8 cellular contexts compared by ENCODE assay signal in genomic region chr1:161166669-161167548, GRCh38. TPM values are rescaled to one million over a fixed set of nuclear protein-coding genes. Genes with fewer than 3 reads are reported as not detected.
DNase-seq lines count a peak whose midpoint lies in the region; ATAC-seq lines count a peak whose summit lies in the region.

No MANE protein-coding gene starts in this region.

- H3K36me3 Mint-ChIP-seq in T-helper 1 cell treated with Interleukin-12 subunit alpha and Interleukin-12 subunit beta and Interleukin-4 antibody, amounts not matched to agents 30 μg/mL and 1 μg/mL, for 36 hours (ENCODE audit: low read depth): peaks cover 30% of the 10 kb centered on the region
- peaks cover 15% of the 10 kb centered on the region for H3K36me3 Mint-ChIP-seq in activated naive CD8-positive, alpha-beta T cell treated with anti-CD3 and anti-CD28 coated beads, Interleukin-2, amount 10 ng/mL, durations not matched to agents 7 days and 5 days
- H3K36me3 Mint-ChIP-seq in stimulated activated memory B cell treated with anti-CD40 and anti-IgM and Interleukin-4, amounts not matched to agents 10 μg/mL and 1 μg/mL and 100 μg/mL, for 72 hours: peaks cover 39% of the 10 kb centered on the region

- H3K4me3 ChIP-seq in iPS-18a (ENCODE audit: low read length): peak overlapping the region; percentile 76

- peak overlapping the region; percentile 66 for H3K9ac ChIP-seq in iPS-18a (ENCODE audit: low read length)

- H3K9me3 ChIP-seq in KOPT-K1 (ENCODE audit: insufficient read depth, low read length, poor library complexity, severe bottlenecking): no peaks in the 10 kb centered on the region
- H3K9me3 ChIP-seq in iPS-18a (ENCODE audit: control insufficient read depth, low read depth, low read length): no peaks in the 10 kb centered on the region

- no peak for DNase-seq in T-helper 1 cell
- DNase-seq in activated naive CD8-positive, alpha-beta T cell treated with anti-CD3 and anti-CD28 coated beads, Interleukin-2, amount 10 ng/mL, durations not matched to agents 7 days and 5 days: no peak

- no peaks in the 10 kb centered on the region for H3K27me3 ChIP-seq in iPS-18a (ENCODE audit: control insufficient read depth, insufficient read depth, low read length)

- H3K36me3 ChIP-seq in KOPT-K1 (ENCODE audit: insufficient read depth, low read length) (peaks cover 61% of the 10 kb centered on the region), iPS-18a (ENCODE audit: control insufficient read depth, low read depth, low read length) (peaks cover 28% of the 10 kb centered on the region)

- peaks cover 2% of the 10 kb centered on the region for H3K4me1 ChIP-seq in iPS-18a (ENCODE audit: control insufficient read depth, low read depth, low read length)

- peak overlapping the region; percentile 91 for H3K4me3 Mint-ChIP-seq in T-helper 1 cell treated with Interleukin-12 subunit alpha and Interleukin-12 subunit beta and Interleukin-4 antibody, amounts not matched to agents 30 μg/mL and 1 μg/mL, for 36 hours
- H3K4me3 Mint-ChIP-seq in activated naive CD8-positive, alpha-beta T cell treated with anti-CD3 and anti-CD28 coated beads, Interleukin-2, amount 10 ng/mL, durations not matched to agents 7 days and 5 days: peak overlapping the region; percentile 92
- H3K4me3 Mint-ChIP-seq in stimulated activated memory B cell treated with anti-CD40 and anti-IgM and Interleukin-4, amounts not matched to agents 10 μg/mL and 1 μg/mL and 100 μg/mL, for 72 hours: peak overlapping the region; percentile 79

- peak overlapping the region; percentile 98 for H3K27ac Mint-ChIP-seq in T-helper 1 cell treated with Interleukin-12 subunit alpha and Interleukin-12 subunit beta and Interleukin-4 antibody, amounts not matched to agents 30 μg/mL and 1 μg/mL, for 36 hours
- H3K27ac Mint-ChIP-seq in activated naive CD8-positive, alpha-beta T cell treated with anti-CD3 and anti-CD28 coated beads, Interleukin-2, amount 10 ng/mL, durations not matched to agents 7 days and 5 days: peak overlapping the region; percentile 97
- peak overlapping the region; percentile 95 for H3K27ac Mint-ChIP-seq in stimulated activated memory B cell treated with anti-CD40 and anti-IgM and Interleukin-4, amounts not matched to agents 10 μg/mL and 1 μg/mL and 100 μg/mL, for 72 hours

- no peak for ATAC-seq in activated naive CD8-positive, alpha-beta T cell treated with anti-CD3 and anti-CD28 coated beads, Interleukin-2, amount 10 ng/mL, durations not matched to agents 7 days and 5 days (ENCODE audit: low read depth)
- ATAC-seq in stimulated activated memory B cell treated with anti-CD40 and anti-IgM and Interleukin-4, amounts not matched to agents 10 μg/mL and 1 μg/mL and 100 μg/mL, for 72 hours: no peak
- ATAC-seq in HG03378 (IDR thresholded peaks at IDR 0.05; ENCODE audit: unreplicated experiment): no peak
- no peak for ATAC-seq in HG03565 (IDR thresholded peaks at IDR 0.05; ENCODE audit: unreplicated experiment)

- H3K9me3 Mint-ChIP-seq in T-helper 1 cell treated with Interleukin-12 subunit alpha and Interleukin-12 subunit beta and Interleukin-4 antibody, amounts not matched to agents 30 μg/mL and 1 μg/mL, for 36 hours: no peaks in the 10 kb centered on the region
- H3K9me3 Mint-ChIP-seq in activated naive CD8-positive, alpha-beta T cell treated with anti-CD3 and anti-CD28 coated beads, Interleukin-2, amount 10 ng/mL, durations not matched to agents 7 days and 5 days: no peaks in the 10 kb centered on the region
- H3K9me3 Mint-ChIP-seq in stimulated activated memory B cell treated with anti-CD40 and anti-IgM and Interleukin-4, amounts not matched to agents 10 μg/mL and 1 μg/mL and 100 μg/mL, for 72 hours: no peaks in the 10 kb centered on the region

- H3K27me3 Mint-ChIP-seq in T-helper 1 cell treated with Interleukin-12 subunit alpha and Interleukin-12 subunit beta and Interleukin-4 antibody, amounts not matched to agents 30 μg/mL and 1 μg/mL, for 36 hours (ENCODE audit: low read depth): no peaks in the 10 kb centered on the region
- no peaks in the 10 kb centered on the region for H3K27me3 Mint-ChIP-seq in activated naive CD8-positive, alpha-beta T cell treated with anti-CD3 and anti-CD28 coated beads, Interleukin-2, amount 10 ng/mL, durations not matched to agents 7 days and 5 days
- H3K27me3 Mint-ChIP-seq in stimulated activated memory B cell treated with anti-CD40 and anti-IgM and Interleukin-4, amounts not matched to agents 10 μg/mL and 1 μg/mL and 100 μg/mL, for 72 hours: no peaks in the 10 kb centered on the region

- H3K4me1 Mint-ChIP-seq in T-helper 1 cell treated with Interleukin-12 subunit alpha and Interleukin-12 subunit beta and Interleukin-4 antibody, amounts not matched to agents 30 μg/mL and 1 μg/mL, for 36 hours (ENCODE audit: low read depth): peaks cover 24% of the 10 kb centered on the region
- peaks cover 29% of the 10 kb centered on the region for H3K4me1 Mint-ChIP-seq in activated naive CD8-positive, alpha-beta T cell treated with anti-CD3 and anti-CD28 coated beads, Interleukin-2, amount 10 ng/mL, durations not matched to agents 7 days and 5 days
- peaks cover 45% of the 10 kb centered on the region for H3K4me1 Mint-ChIP-seq in stimulated activated memory B cell treated with anti-CD40 and anti-IgM and Interleukin-4, amounts not matched to agents 10 μg/mL and 1 μg/mL and 100 μg/mL, for 72 hours

- H3K27ac ChIP-seq in KOPT-K1 (ENCODE audit: low read depth, low read length, poor library complexity, severe bottlenecking) (peak overlapping the region; percentile 71), iPS-18a (ENCODE audit: low read length) (no peak overlapping the region)

- POLR2A ChIA-PET in activated naive CD8-positive, alpha-beta T cell treated with anti-CD3 and anti-CD28 coated beads, Interleukin-2, amount 10 ng/mL, durations not matched to agents 7 days and 5 days (lab: Charles Lee): interaction anchor here (0.6 to 3.5 kb wide), 16 partner anchors 9 to 215 kb away, joined by 3 to 37 read pairs (median 8); partner anchors contain the start of genes ARHGAP30, B4GALT3, FCER1G and KLHDC9

RNA-seq across cellular contexts. Expression of gene PPOX, which starts 0.7 kb away (rescaled TPM):
- total RNA-seq in activated naive CD8-positive, alpha-beta T cell treated with anti-CD3 and anti-CD28 coated beads, Interleukin-2, amount 10 ng/mL, durations not matched to agents 7 days and 5 days: 10 to 100 TPM; 47.0 to 53.0 TPM

RNA-seq across cellular contexts. Expression of gene USP21, which starts 7.6 kb away (rescaled TPM):
- 10 to 100 TPM; 40.7 to 46.8 TPM for total RNA-seq in activated naive CD8-positive, alpha-beta T cell treated with anti-CD3 and anti-CD28 coated beads, Interleukin-2, amount 10 ng/mL, durations not matched to agents 7 days and 5 days

RNA-seq across cellular contexts. Expression of gene B4GALT3, which starts 10.4 kb away (rescaled TPM):
- 10 to 100 TPM; 54.5 to 54.8 TPM for total RNA-seq in activated naive CD8-positive, alpha-beta T cell treated with anti-CD3 and anti-CD28 coated beads, Interleukin-2, amount 10 ng/mL, durations not matched to agents 7 days and 5 days

RNA-seq across cellular contexts. Expression of gene UFC1, which starts 13.1 kb away (rescaled TPM):
- total RNA-seq in activated naive CD8-positive, alpha-beta T cell treated with anti-CD3 and anti-CD28 coated beads, Interleukin-2, amount 10 ng/mL, durations not matched to agents 7 days and 5 days: 10 to 100 TPM; 95.9 to 98.1 TPM

RNA-seq across cellular contexts. Expression of gene ADAMTS4, which starts 31.9 kb away (rescaled TPM):
- total RNA-seq in activated naive CD8-positive, alpha-beta T cell treated with anti-CD3 and anti-CD28 coated beads, Interleukin-2, amount 10 ng/mL, durations not matched to agents 7 days and 5 days: 1 to 10 TPM; 2.5 to 3.5 TPM
